In the genomic region with DNA sequence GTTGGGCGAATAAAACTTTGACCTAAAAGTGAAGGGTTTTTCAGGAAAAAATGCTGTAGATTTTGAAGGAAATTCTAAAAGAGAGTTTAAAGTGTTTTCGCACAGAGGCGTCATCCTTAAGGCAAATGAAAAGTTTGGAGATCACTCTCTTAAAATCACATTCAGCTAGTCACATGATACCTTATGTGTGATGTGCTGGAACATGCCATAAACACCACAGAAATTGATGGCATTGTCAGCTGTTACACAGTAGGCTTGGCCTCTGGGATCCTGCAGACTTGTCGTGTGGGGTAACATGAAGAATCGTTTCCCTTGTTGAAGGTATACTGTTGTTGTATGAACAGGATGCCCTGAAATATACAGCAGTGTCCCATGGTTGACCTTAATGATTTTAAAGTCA, we compare ENCODE assay signal across 9 cellular contexts. TPM values are rescaled to one million over a fixed set of nuclear protein-coding genes. Genes with fewer than 3 reads are reported as not detected.
DNase-seq lines count a peak whose midpoint lies in the region; TF ChIP-seq lines count a peak whose summit lies in the region.
"Had no signal": no experiment of that assay in that cellular context is flagged by ENCODE, and none has a peak within 500 bp of the region (broad histone marks: within the 10 kb centered on the region; RNA-seq: fewer than 3 reads in every experiment).

No MANE protein-coding gene starts in this region.

- peaks cover 25% of the 10 kb centered on the region for H3K4me1 ChIP-seq in SJCRH30

- peak; percentile 40 to 64 for DNase-seq in SJCRH30
- DNase-seq in foreskin melanocyte, result peak; percentile 24
- DNase-seq in NCI-H82 treated with DMSO at 0.1 percent for 48 hours (lab: John Stamatoyannopoulos, UW; ENCODE audit: unreplicated experiment), result no peak
- DNase-seq in NOMO-1 (lab: John Stamatoyannopoulos, UW; ENCODE audit: unreplicated experiment in 2 of 2), result no peak
- DNase-seq in HuH-7 (ENCODE audit: low spot score), result no peak
- DNase-seq in NCI-H1694 treated with DMSO at 0.1 percent for 48 hours (lab: John Stamatoyannopoulos, UW), result no peak
- DNase-seq: activated CD4-positive, alpha-beta T cell treated with anti-CD3 and anti-CD28 coated beads for 48 hours had no signal

- no peak for TF ChIP-seq CTCF in 22Rv1 (IDR thresholded peaks at IDR 0.05)
- no peak for TF ChIP-seq CTCF in GM12875 (IDR thresholded peaks at IDR 0.05; ENCODE audit: borderline replicate concordance, insufficient read depth, low read depth, low read length)

- no peaks in the 10 kb centered on the region for H3K27me3 ChIP-seq in SJCRH30

- H3K36me3 ChIP-seq in SJCRH30, result no peaks in the 10 kb centered on the region; the same call in 1 of the 2 replicates

- H3K27ac ChIP-seq in 22Rv1 (0 out of 2 replicates have a peak overlapping the region, but pooled peaks have one; percentile 98), SJCRH30 (no peak overlapping the region)

- no peaks in the 10 kb centered on the region for H3K9me3 ChIP-seq in SJCRH30 (replicated peaks)

- H3K4me3 ChIP-seq in GM12875 (ENCODE audit: low read depth, low read length), result peak overlapping the region; percentile 10
- H3K4me3 ChIP-seq in SJCRH30, result no peak overlapping the region

RNA-seq across cellular contexts. Expression of gene ANP32B, which starts 3.3 kb away (rescaled TPM):
- 40.7 and 45.7 TPM in 2 replicates for total RNA-seq in SJCRH30 (2014; rRNA removed; shearing (Covaris generic))

RNA-seq across cellular contexts. Expression of gene HEMGN, which starts 48.5 kb away (rescaled TPM):
- not detected in 2 replicates for total RNA-seq in SJCRH30 (2014; rRNA removed; shearing (Covaris generic))

Comparison
In these comparisons a context has a peak if more than half of its experiments do, and no peak if none do; other contexts are left out.
1. DNase-seq: peak in SJCRH30 (2 of 2) and foreskin melanocyte (single experiment); none in NCI-H82 treated with DMSO at 0.1 percent for 48 hours (single experiment), NOMO-1 (0 of 2), HuH-7 (single experiment) and NCI-H1694 treated with DMSO at 0.1 percent for 48 hours (single experiment).